ENCODE assay signal across 16 cellular contexts in the genomic region with DNA sequence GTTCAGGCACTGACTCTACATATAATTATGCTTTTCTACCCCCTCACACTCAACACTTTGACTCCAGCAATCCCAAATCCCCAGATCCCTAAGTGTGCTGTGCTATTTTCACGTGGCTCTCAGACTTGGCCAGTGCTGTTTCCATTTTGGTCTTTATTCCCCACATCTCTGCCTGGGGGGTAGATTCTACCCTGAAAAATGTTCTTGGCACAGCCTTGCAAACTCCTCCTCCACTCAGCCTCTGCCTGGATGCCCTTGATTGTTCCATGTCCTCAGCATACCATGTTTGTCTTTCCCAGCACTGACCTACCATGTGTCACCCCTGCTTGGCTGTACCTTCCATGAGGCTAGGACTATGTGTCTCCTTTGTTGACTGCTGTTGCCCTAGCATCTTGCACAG. TPM values are rescaled to one million over a fixed set of nuclear protein-coding genes. Genes with fewer than 3 reads are reported as not detected.
DNase-seq lines count a peak whose midpoint lies in the region; ATAC-seq and TF ChIP-seq lines count a peak whose summit lies in the region.
"Had no signal": no experiment of that assay in that cellular context is flagged by ENCODE, and none has a peak within 500 bp of the region (broad histone marks: within the 10 kb centered on the region; RNA-seq: fewer than 3 reads in every experiment).

No MANE protein-coding gene starts in this region.

- 0% methylated on average over 1 of the region's 1 CpG for WGBS in transverse colon (ENCODE audit: low coverage in 1 of 2), 2 donors
- WGBS in neuronal stem cell (ENCODE audit: extremely low coverage in 2 of 2, insufficient read length in 2 of 2, insufficient replicate concordance in 1 of 2), 2 donors, result no CpG with 5 or more reads among the region's 1 CpG

- no peak overlapping the region for H2BK15ac ChIP-seq in neuronal stem cell (ENCODE audit: low read length)

- no peak overlapping the region for H4K91ac ChIP-seq in neuronal stem cell (ENCODE audit: low read depth, low read length, poor library complexity)

- H3K23ac ChIP-seq in neuronal stem cell (ENCODE audit: low read depth, low read length, poor library complexity), result no peak overlapping the region

- H2BK120ac ChIP-seq in neuronal stem cell (ENCODE audit: low read depth, low read length), result no peak overlapping the region

- no peaks in the 10 kb centered on the region for H3K79me1 ChIP-seq in neuronal stem cell (ENCODE audit: low read depth, low read length)

- no peaks in the 10 kb centered on the region for H3K36me3 ChIP-seq in transverse colon
- peaks cover 0 to 1% of the 10 kb centered on the region in 2 donors for H3K36me3 ChIP-seq in neuronal stem cell (replicated peaks in 1 of 2; ENCODE audit: control insufficient read depth in 2 of 2, insufficient read depth in 2 of 2, low read length in 2 of 2)
- H3K36me3 ChIP-seq: cardiac muscle cell had no signal

- H3K4me2 ChIP-seq in neuronal stem cell (ENCODE audit: insufficient read depth, low read length, poor library complexity, severe bottlenecking), result no peak overlapping the region
- H3K4me2 ChIP-seq: BLaER1 treated with 17β-estradiol and CSF1 and Interleukin-3, amounts not matched to agents 10 nM and 100 nM had no signal

- no peak overlapping the region for H3K9ac ChIP-seq in neuronal stem cell (ENCODE audit: low read depth, low read length, poor library complexity)
- H3K9ac ChIP-seq: BLaER1 treated with 17β-estradiol and CSF1 and Interleukin-3, amounts not matched to agents 10 nM and 100 nM had no signal

- TF ChIP-seq EP300 in transverse colon (IDR thresholded peaks at IDR 0.05; ENCODE audit: low read depth), result peak; percentile 36

- no peak overlapping the region for H3K4me3 Mint-ChIP-seq in nephron progenitor cell
- H3K4me3 Mint-ChIP-seq: naive B cell had no signal

- no peak overlapping the region for H2AFZ ChIP-seq in neuronal stem cell (ENCODE audit: low read length)

- H3K4me3 ChIP-seq in cardiac fibroblast (replicated peaks in 1 of 2; ENCODE audit: low read depth in 2 of 2, low read length in 2 of 2), result no peak overlapping the region
- no peak overlapping the region for H3K4me3 ChIP-seq in transverse colon
- H3K4me3 ChIP-seq in neuronal stem cell (ENCODE audit: low read length in 2 of 2), result no peak overlapping the region
- H3K4me3 ChIP-seq: BLaER1 treated with 17β-estradiol and CSF1 and Interleukin-3, amounts not matched to agents 10 nM and 100 nM; cardiac muscle cell had no signal

- TF ChIP-seq POLR2A in transverse colon (IDR thresholded peaks at IDR 0.05), result no peak

- no peak for TF ChIP-seq CTCF in cardiac fibroblast (IDR thresholded peaks at IDR 0.05; ENCODE audit: low read depth, low read length)
- no peak for TF ChIP-seq CTCF in nephron progenitor cell (IDR thresholded peaks at IDR 0.05)
- no peak for TF ChIP-seq CTCF in transverse colon (IDR thresholded peaks at IDR 0.05)

- H3K14ac ChIP-seq in neuronal stem cell (ENCODE audit: low read length), result no peak overlapping the region

- peaks cover 17% of the 10 kb centered on the region for H3K36me3 Mint-ChIP-seq in nephron progenitor cell (ENCODE audit: low read depth)

- H2AK5ac ChIP-seq in neuronal stem cell (ENCODE audit: low read depth, low read length), result no peak overlapping the region

- no peak overlapping the region for H2BK12ac ChIP-seq in neuronal stem cell (ENCODE audit: low read length)

- in situ Hi-C loops in transverse colon (cut with MboI; ENCODE audit: low pct_ligation_motif_present in 1 of 4, low pct_unique_long_range_greater_than_20kb in 1 of 4, low sequenced_read_pairs in 3 of 4), result no loop called here

- no peak overlapping the region for H4K8ac ChIP-seq in neuronal stem cell (ENCODE audit: low read depth, low read length)

- H3K27ac ChIP-seq in transverse colon (no peak overlapping the region), neuronal stem cell (replicated peaks; ENCODE audit: low read length) (no peak overlapping the region)
- H3K27ac ChIP-seq: BLaER1 treated with 17β-estradiol and CSF1 and Interleukin-3, amounts not matched to agents 10 nM and 100 nM; cardiac muscle cell had no signal

- H3K27me3 ChIP-seq in transverse colon (no peaks in the 10 kb centered on the region), neuronal stem cell (ENCODE audit: control insufficient read depth in 3 of 3, insufficient read depth in 3 of 3, low read depth in 1 of 3, low read length in 3 of 3) (no peaks in the 10 kb centered on the region)
- H3K27me3 ChIP-seq: BLaER1 treated with 17β-estradiol and CSF1 and Interleukin-3, amounts not matched to agents 10 nM and 100 nM; cardiac muscle cell had no signal

- intact Hi-C loops in transverse colon (cut with DNase I; ENCODE audit: low total_unique reads), result no loop called here

- DNase-seq in cardiac fibroblast (ENCODE audit: low read depth in 2 of 2), result peak; percentile 50 to 94
- peak; percentile 23 for DNase-seq in foreskin melanocyte
- no peak for DNase-seq in nephron progenitor cell
- DNase-seq in transverse colon, result no peak
- DNase-seq in neuronal stem cell (ENCODE audit: low spot score), result no peak
- DNase-seq: activated naive CD4-positive, alpha-beta T cell; DMS79; kidney glomerular epithelial cell; naive B cell; NCI-H1694 treated with DMSO at 0.1 percent for 48 hours; NCI-H524 treated with DMSO at 0.1 percent for 48 hours had no signal

- H3K9me3 Mint-ChIP-seq in nephron progenitor cell, result peaks cover 8% of the 10 kb centered on the region

- ATAC-seq in HG03565 (IDR thresholded peaks at IDR 0.05; ENCODE audit: unreplicated experiment) (no peak), HG03469 (IDR thresholded peaks at IDR 0.05; ENCODE audit: unreplicated experiment) (no peak)
- ATAC-seq: Panc1 had no signal

- H3K4me1 Mint-ChIP-seq in nephron progenitor cell, result peaks cover 5% of the 10 kb centered on the region
- H3K4me1 Mint-ChIP-seq: naive B cell had no signal

- H3K4me1 ChIP-seq in transverse colon, result no peaks in the 10 kb centered on the region
- no peaks in the 10 kb centered on the region for H3K4me1 ChIP-seq in neuronal stem cell (ENCODE audit: control insufficient read depth in 2 of 2, insufficient read depth in 1 of 2, low read depth in 1 of 2, low read length in 2 of 2)
- H3K4me1 ChIP-seq: BLaER1 treated with 17β-estradiol and CSF1 and Interleukin-3, amounts not matched to agents 10 nM and 100 nM had no signal

- no peak overlapping the region for H3K4ac ChIP-seq in neuronal stem cell (ENCODE audit: low read length)

- peaks cover 6% of the 10 kb centered on the region for H3K27me3 Mint-ChIP-seq in nephron progenitor cell (ENCODE audit: low read depth, poor library complexity)
- H3K27me3 Mint-ChIP-seq: naive B cell had no signal

- H3K27ac Mint-ChIP-seq in nephron progenitor cell, result peak overlapping the region; percentile 41

- H2BK5ac ChIP-seq in neuronal stem cell (ENCODE audit: low read length), result no peak overlapping the region

- H3K18ac ChIP-seq in neuronal stem cell (ENCODE audit: low read length), result no peak overlapping the region

- H3K9me3 ChIP-seq in transverse colon (no peaks in the 10 kb centered on the region), neuronal stem cell (replicated peaks in 1 of 2; ENCODE audit: control insufficient read depth in 2 of 2, insufficient read depth in 1 of 2, low read depth in 1 of 2, low read length in 2 of 2) (peaks cover 0 to 4% of the 10 kb centered on the region in 2 donors)

RNA-seq across cellular contexts. Expression of a gene that starts 43.0 kb away (rescaled TPM):
- 1 to 10 TPM; 2.0 to 5.5 (median 3.5) TPM for total RNA-seq in transverse colon
- polyA plus RNA-seq in neuronal stem cell (2013, experiment 1 of 2), result 32.9 TPM
- 33.9 TPM for polyA plus RNA-seq in neuronal stem cell (2013, experiment 2 of 2)

Comparison
In these comparisons a context has a peak if more than half of its experiments do, and no peak if none do; other contexts are left out.
1. DNase-seq: peak in cardiac fibroblast (2 of 2) and foreskin melanocyte (single experiment); none in nephron progenitor cell (single experiment), transverse colon (single experiment) and neuronal stem cell (single experiment).